ENCODE assay signal across 31 cellular contexts in the genomic region with DNA sequence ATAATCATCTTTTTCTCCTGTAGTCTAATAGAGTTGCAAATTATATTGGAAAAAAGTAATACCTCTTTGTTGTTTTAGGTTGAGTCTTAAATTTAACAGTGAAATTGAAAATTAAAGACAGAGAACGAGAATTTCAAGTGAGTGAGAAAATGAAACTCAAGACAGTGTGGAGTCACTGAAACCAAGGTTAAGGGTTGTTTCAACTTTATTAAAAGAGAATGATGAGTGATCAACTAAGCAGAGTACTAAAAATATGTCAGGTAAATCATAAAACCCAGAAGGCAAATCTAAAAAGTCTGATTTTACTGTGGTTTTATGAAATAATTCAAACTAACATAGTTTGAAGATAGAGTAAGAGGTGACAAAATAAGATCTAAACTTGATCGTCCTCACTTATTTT.
"Had no signal": no experiment of that assay in that cellular context is flagged by ENCODE, and none has a peak within 500 bp of the region (broad histone marks: within the 10 kb centered on the region; RNA-seq: fewer than 3 reads in every experiment).

No MANE protein-coding gene starts in this region.

- H3K27me3 ChIP-seq: MG63, SJSA1 had no signal

- H3K4me1 ChIP-seq: SJSA1 had no signal

- H3K9me3 ChIP-seq: MG63, SJSA1, SK-N-SH had no signal

- H3K9ac ChIP-seq: SK-N-SH had no signal

- ATAC-seq: Panc1 had no signal

- H3K27ac ChIP-seq: PC-9, SJSA1 had no signal

- H2AFZ ChIP-seq: PC-9 had no signal

- DNase-seq: Karpas-422, KG1, MG63, MV-4-11, NCI-H1092, NCI-H1105, NCI-H1417 treated with DMSO at 0.1 percent for 48 hours, NCI-H1436 treated with DMSO at 0.1 percent for 48 hours, NCI-H1694 treated with DMSO at 0.1 percent for 48 hours, NCI-H187 treated with DMSO at 0.1 percent for 48 hours, NCI-H2029 treated with DMSO at 0.1 percent for 48 hours, NCI-H2081 treated with DMSO at 0.1 percent for 48 hours, NCI-H2107, NCI-H2171, NCI-H226, NCI-H446 treated with DMSO at 0.1 percent for 48 hours, NCI-H510A, NCI-H524, NCI-H526, NCI-H69, NCI-H748 treated with DMSO at 0.1 percent for 48 hours, NCI-H82, PC-9, Right ventricle myocardium superior, RPMI8226, SHP77 treated with DMSO at 0.1 percent for 48 hours, SK-N-SH, SW 1271, T-helper 1 cell had no signal

- H3K4me2 ChIP-seq: PC-9, SK-N-SH had no signal

- H3K4me3 ChIP-seq: MG63, PC-9, SJSA1 had no signal

- H3K36me3 ChIP-seq: MG63, SJSA1 had no signal
